ENCODE assay signal across 43 cellular contexts in the genomic region with DNA sequence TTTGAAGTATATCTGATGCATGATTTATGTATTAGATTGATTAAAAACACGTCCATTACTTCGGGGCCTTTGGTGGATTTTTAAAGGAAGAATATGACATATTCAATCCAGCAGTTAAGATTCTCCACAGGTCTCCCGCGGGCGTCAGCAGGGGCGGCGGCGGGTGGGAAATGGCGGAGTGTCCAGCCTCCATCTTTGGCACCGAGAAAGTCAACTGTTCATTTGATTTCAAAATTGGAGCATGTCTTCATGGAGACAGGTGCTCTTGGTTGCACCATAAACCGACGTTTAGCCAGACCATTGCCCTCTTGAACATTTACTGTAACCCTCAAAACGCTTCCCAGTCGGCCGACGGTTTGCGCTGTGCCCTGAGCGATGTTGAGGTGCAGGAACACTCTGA. TPM values are rescaled to one million over a fixed set of nuclear protein-coding genes. Genes with fewer than 3 reads are reported as not detected.
"Had no signal": no experiment of that assay in that cellular context is flagged by ENCODE, and none has a peak within 500 bp of the region (broad histone marks: within the 10 kb centered on the region; RNA-seq: fewer than 3 reads in every experiment).

No MANE protein-coding gene starts in this region.

- H3K36me3 Mint-ChIP-seq: activated naive CD4-positive, alpha-beta T cell treated with anti-CD3 and anti-CD28 coated beads, Interleukin-2, amount 10 ng/mL, durations not matched to agents 7 days and 5 days; activated naive CD8-positive, alpha-beta T cell treated with anti-CD3 and anti-CD28 coated beads for 36 hours; activated naive CD8-positive, alpha-beta T cell treated with anti-CD3 and anti-CD28 coated beads, Interleukin-2, amount 10 ng/mL, durations not matched to agents 7 days and 5 days; brain had no signal

- DNase-seq: activated effector memory CD4-positive, alpha-beta T cell treated with anti-CD3 and anti-CD28 coated beads, Interleukin-2, amount 50 U/mL, for 16 hours; activated effector memory CD4-positive, alpha-beta T cell treated with Interleukin-2 at 50 U/mL for 16 hours; activated gamma-delta T cell; activated gamma-delta T cell treated with Interleukin-2 at 50 U/mL for 16 hours; activated naive CD4-positive, alpha-beta T cell; activated naive CD4-positive, alpha-beta T cell treated with anti-CD3 and anti-CD28 coated beads for 36 hours; activated naive CD4-positive, alpha-beta T cell treated with anti-CD3 and anti-CD28 coated beads, Interleukin-2, amount 10 ng/mL, durations not matched to agents 7 days and 5 days; activated naive CD4-positive, alpha-beta T cell treated with anti-CD3 and anti-CD28 coated beads, Interleukin-2, amount 50 U/mL, for 16 hours; activated naive CD4-positive, alpha-beta T cell treated with Interleukin-2 at 50 U/mL for 16 hours; activated naive CD8-positive, alpha-beta T cell treated with anti-CD3 and anti-CD28 coated beads for 36 hours; activated naive CD8-positive, alpha-beta T cell treated with anti-CD3 and anti-CD28 coated beads, Interleukin-2, amount 10 ng/mL, durations not matched to agents 7 days and 5 days; activated naive CD8-positive, alpha-beta T cell treated with anti-CD3 and anti-CD28 coated beads, Interleukin-2, amount 50 U/mL, for 24 hours; activated T-cell treated with anti-CD3 and anti-CD28 coated beads for 4 hours; activated T-cell treated with anti-CD3 and anti-CD28 coated beads, Interleukin-2, amount 50 U/mL, for 1 hour; activated T-cell treated with anti-CD3 and anti-CD28 coated beads, Interleukin-2, amount 50 U/mL, for 24 hours; activated T-cell treated with anti-CD3 and anti-CD28 coated beads, Interleukin-2, amount 50 U/mL, for 4 hours; activated T-cell treated with anti-CD3 and anti-CD28 coated beads, Interleukin-2, amount 50 U/mL, for 48 hours; activated T-cell treated with anti-CD3 and anti-CD28 coated beads, Interleukin-2, amount 50 U/mL, for 72 hours; adrenal gland; amniotic stem cell; amygdala; anterior cingulate cortex; aorta; body of pancreas; brain microvascular endothelial cell; caudate nucleus; central memory CD4-positive, alpha-beta T cell; cerebellar nuclear complex had no signal

- H3K4me3 Mint-ChIP-seq: activated naive CD4-positive, alpha-beta T cell treated with anti-CD3 and anti-CD28 coated beads for 36 hours; activated naive CD4-positive, alpha-beta T cell treated with anti-CD3 and anti-CD28 coated beads, Interleukin-2, amount 10 ng/mL, durations not matched to agents 7 days and 5 days; activated naive CD4-positive, alpha-beta T cell treated with anti-CD3 and anti-CD28 coated beads, Interleukin-2, amount 50 U/mL, for 24 hours; activated naive CD8-positive, alpha-beta T cell; activated naive CD8-positive, alpha-beta T cell treated with anti-CD3 and anti-CD28 coated beads for 36 hours; activated naive CD8-positive, alpha-beta T cell treated with anti-CD3 and anti-CD28 coated beads, Interleukin-2, amount 10 ng/mL, durations not matched to agents 7 days and 5 days; activated naive CD8-positive, alpha-beta T cell treated with anti-CD3 and anti-CD28 coated beads, Interleukin-2, amount 50 U/mL, for 24 hours; activated T-cell treated with anti-CD3 and anti-CD28 coated beads, Interleukin-2, amount 50 U/mL, for 24 hours; activated T-cell treated with anti-CD3 and anti-CD28 coated beads, Interleukin-2, amount 50 U/mL, for 4 hours; activated T-cell treated with anti-CD3 and anti-CD28 coated beads, Interleukin-2, amount 50 U/mL, for 72 hours; activated T-helper 1 cell treated with anti-CD3 and anti-CD28 coated beads, Interleukin-12 subunit alpha, Interleukin-12 subunit beta, Interleukin-2, Interleukin-4 antibody, amounts not matched to agents 30 ng/mL and 10 ng/mL and 1 ng/mL, durations not matched to agents 14 hours and 24 hours and 36 hours; activated T-helper 17 cell treated with anti-CD3 and anti-CD28 coated beads, Interleukin-2, amount 50 U/mL, for 72 hours; brain; central memory CD8-positive, alpha-beta T cell had no signal

- H3K9me3 Mint-ChIP-seq: activated naive CD4-positive, alpha-beta T cell treated with anti-CD3 and anti-CD28 coated beads for 36 hours; activated naive CD4-positive, alpha-beta T cell treated with anti-CD3 and anti-CD28 coated beads, Interleukin-2, amount 10 ng/mL, durations not matched to agents 7 days and 5 days; activated naive CD4-positive, alpha-beta T cell treated with anti-CD3 and anti-CD28 coated beads, Interleukin-2, amount 50 U/mL, for 24 hours; activated naive CD8-positive, alpha-beta T cell treated with anti-CD3 and anti-CD28 coated beads for 36 hours; activated naive CD8-positive, alpha-beta T cell treated with anti-CD3 and anti-CD28 coated beads, Interleukin-2, amount 10 ng/mL, durations not matched to agents 7 days and 5 days; activated naive CD8-positive, alpha-beta T cell treated with anti-CD3 and anti-CD28 coated beads, Interleukin-2, amount 50 U/mL, for 24 hours; activated T-cell treated with anti-CD3 and anti-CD28 coated beads, Interleukin-2, amount 50 U/mL, for 24 hours; activated T-helper 1 cell treated with anti-CD3 and anti-CD28 coated beads, Interleukin-12 subunit alpha, Interleukin-12 subunit beta, Interleukin-2, Interleukin-4 antibody, amounts not matched to agents 30 ng/mL and 10 ng/mL and 1 ng/mL, durations not matched to agents 14 hours and 24 hours and 36 hours; activated T-helper 2 cell treated with anti-CD3 and anti-CD28 coated beads, Interferon-gamma antibody, Interleukin-2, Interleukin-4, amounts not matched to agents 10 μg/mL and 5 μg/mL and 100 μg/mL, durations not matched to agents 14 hours and 24 hours and 36 hours; brain; central memory CD8-positive, alpha-beta T cell had no signal

- H3K27me3 Mint-ChIP-seq: activated naive CD4-positive, alpha-beta T cell treated with anti-CD3 and anti-CD28 coated beads, Interleukin-2, amount 10 ng/mL, durations not matched to agents 7 days and 5 days; activated naive CD8-positive, alpha-beta T cell treated with anti-CD3 and anti-CD28 coated beads for 36 hours; activated T-cell treated with anti-CD3 and anti-CD28 coated beads, Interleukin-2, amount 50 U/mL, for 24 hours; brain; central memory CD8-positive, alpha-beta T cell had no signal

- ATAC-seq: activated naive CD4-positive, alpha-beta T cell treated with anti-CD3 and anti-CD28 coated beads, Interleukin-2, amount 50 U/mL, for 72 hours; activated naive CD8-positive, alpha-beta T cell treated with anti-CD3 and anti-CD28 coated beads, Interleukin-2, amount 50 U/mL, for 24 hours; activated T-cell treated with anti-CD3 and anti-CD28 coated beads, Interleukin-2, amount 50 U/mL, for 4 hours; activated T-cell treated with anti-CD3 and anti-CD28 coated beads, Interleukin-2, amount 50 U/mL, for 72 hours; activated T-helper 17 cell treated with anti-CD3 and anti-CD28 coated beads, Interleukin-2, amount 50 U/mL, for 72 hours; body of pancreas had no signal

- H3K4me3 ChIP-seq: adrenal gland, ascending aorta, body of pancreas, breast epithelium, cardiac muscle cell had no signal

- H3K27ac Mint-ChIP-seq: activated naive CD4-positive, alpha-beta T cell treated with anti-CD3 and anti-CD28 coated beads for 36 hours; activated naive CD4-positive, alpha-beta T cell treated with anti-CD3 and anti-CD28 coated beads, Interleukin-2, amount 10 ng/mL, durations not matched to agents 7 days and 5 days; activated naive CD4-positive, alpha-beta T cell treated with anti-CD3 and anti-CD28 coated beads, Interleukin-2, amount 50 U/mL, for 24 hours; activated naive CD4-positive, alpha-beta T cell treated with anti-CD3 and anti-CD28 coated beads, Interleukin-2, amount 50 U/mL, for 72 hours; activated naive CD8-positive, alpha-beta T cell; activated naive CD8-positive, alpha-beta T cell treated with anti-CD3 and anti-CD28 coated beads for 36 hours; activated naive CD8-positive, alpha-beta T cell treated with anti-CD3 and anti-CD28 coated beads, Interleukin-2, amount 10 ng/mL, durations not matched to agents 7 days and 5 days; activated naive CD8-positive, alpha-beta T cell treated with anti-CD3 and anti-CD28 coated beads, Interleukin-2, amount 50 U/mL, for 24 hours; activated T-cell treated with anti-CD3 and anti-CD28 coated beads, Interleukin-2, amount 50 U/mL, for 24 hours; activated T-cell treated with anti-CD3 and anti-CD28 coated beads, Interleukin-2, amount 50 U/mL, for 72 hours; activated T-helper 1 cell treated with anti-CD3 and anti-CD28 coated beads, Interleukin-12 subunit alpha, Interleukin-12 subunit beta, Interleukin-2, Interleukin-4 antibody, amounts not matched to agents 30 ng/mL and 10 ng/mL and 1 ng/mL, durations not matched to agents 14 hours and 24 hours and 36 hours; activated T-helper 17 cell treated with anti-CD3 and anti-CD28 coated beads, Interleukin-2, amount 50 U/mL, for 72 hours; activated T-helper 2 cell treated with anti-CD3 and anti-CD28 coated beads, Interferon-gamma antibody, Interleukin-2, Interleukin-4, amounts not matched to agents 10 μg/mL and 5 μg/mL and 100 μg/mL, durations not matched to agents 14 hours and 24 hours and 36 hours; brain had no signal

- H3K27ac ChIP-seq: adrenal gland, ascending aorta, body of pancreas, brain microvascular endothelial cell, breast epithelium, cardiac muscle cell had no signal

- H3K27me3 ChIP-seq: adrenal gland, ascending aorta, body of pancreas, brain microvascular endothelial cell, breast epithelium, cardiac muscle cell had no signal

- H3K4me1 Mint-ChIP-seq: activated naive CD4-positive, alpha-beta T cell treated with anti-CD3 and anti-CD28 coated beads, Interleukin-2, amount 10 ng/mL, durations not matched to agents 7 days and 5 days; activated naive CD4-positive, alpha-beta T cell treated with anti-CD3 and anti-CD28 coated beads, Interleukin-2, amount 50 U/mL, for 24 hours; activated naive CD8-positive, alpha-beta T cell treated with anti-CD3 and anti-CD28 coated beads for 36 hours; activated naive CD8-positive, alpha-beta T cell treated with anti-CD3 and anti-CD28 coated beads, Interleukin-2, amount 10 ng/mL, durations not matched to agents 7 days and 5 days; activated naive CD8-positive, alpha-beta T cell treated with anti-CD3 and anti-CD28 coated beads, Interleukin-2, amount 50 U/mL, for 24 hours; activated T-helper 17 cell treated with anti-CD3 and anti-CD28 coated beads, Interleukin-2, amount 50 U/mL, for 72 hours; brain; central memory CD8-positive, alpha-beta T cell had no signal

- H3K9me3 ChIP-seq: adrenal gland, ascending aorta, body of pancreas, breast epithelium had no signal

- H3K36me3 ChIP-seq: adrenal gland, ascending aorta, brain microvascular endothelial cell, breast epithelium, cardiac muscle cell had no signal

- H3K4me1 ChIP-seq: adrenal gland, ascending aorta, body of pancreas, breast epithelium had no signal

RNA-seq across cellular contexts. Expression of a gene that starts 7.2 kb away (rescaled TPM):
- total RNA-seq: activated naive CD4-positive, alpha-beta T cell treated with anti-CD3 and anti-CD28 coated beads for 36 hours; activated naive CD4-positive, alpha-beta T cell treated with anti-CD3 and anti-CD28 coated beads, Interleukin-2, amount 50 U/mL, for 72 hours; activated naive CD8-positive, alpha-beta T cell treated with anti-CD3 and anti-CD28 coated beads for 36 hours; activated naive CD8-positive, alpha-beta T cell treated with anti-CD3 and anti-CD28 coated beads, Interleukin-2, amount 10 ng/mL, durations not matched to agents 7 days and 5 days; activated T-cell treated with anti-CD3 and anti-CD28 coated beads, Interleukin-2, amount 50 U/mL, for 4 hours; activated T-cell treated with anti-CD3 and anti-CD28 coated beads, Interleukin-2, amount 50 U/mL, for 72 hours; activated T-helper 1 cell treated with anti-CD3 and anti-CD28 coated beads, Interleukin-12 subunit alpha, Interleukin-12 subunit beta, Interleukin-2, Interleukin-4 antibody, amounts not matched to agents 30 ng/mL and 10 ng/mL and 1 ng/mL, durations not matched to agents 14 hours and 24 hours and 36 hours; activated T-helper 17 cell treated with anti-CD3 and anti-CD28 coated beads, Interleukin-2, amount 50 U/mL, for 72 hours; activated T-helper 2 cell treated with anti-CD3 and anti-CD28 coated beads, Interferon-gamma antibody, Interleukin-2, Interleukin-4, amounts not matched to agents 10 μg/mL and 5 μg/mL and 100 μg/mL, durations not matched to agents 14 hours and 24 hours and 36 hours; ascending aorta; astrocyte; bronchial epithelial cell; cardiac muscle cell; cardiac septum had no signal
- polyA plus RNA-seq: adipose tissue, adrenal gland, aorta, cardiac muscle cell had no signal
